ENCODE assay signal across 25 cellular contexts in the genomic region with DNA sequence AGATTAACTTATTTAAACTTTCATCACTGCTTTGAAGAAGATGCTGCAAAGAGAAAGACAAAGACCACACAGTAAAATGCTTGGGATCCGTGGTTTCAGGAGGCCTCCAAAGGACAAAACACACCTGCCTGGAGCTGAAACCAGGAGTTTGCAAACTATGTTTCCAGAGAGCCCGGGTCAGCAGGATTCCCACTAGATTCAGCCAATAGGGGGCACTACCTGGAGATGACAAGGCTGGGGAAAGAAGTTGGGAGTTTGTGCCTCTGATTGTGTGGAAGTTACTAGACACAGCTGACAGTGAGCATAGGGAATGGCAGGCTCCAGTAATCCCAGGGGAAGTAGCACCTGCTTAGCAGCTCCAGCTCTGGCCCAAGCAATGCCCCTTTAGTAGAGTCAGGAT.
A peak's percentile ranks its signal among the peaks of the same experiment; 100 is the strongest.
DNase-seq lines count a peak whose midpoint lies in the region; ATAC-seq and TF ChIP-seq lines count a peak whose summit lies in the region.
"Had no signal": no experiment of that assay in that cellular context is flagged by ENCODE, and none has a peak within 500 bp of the region (broad histone marks: within the 10 kb centered on the region; RNA-seq: fewer than 3 reads in every experiment).

No MANE protein-coding gene starts in this region.

- H3K14ac ChIP-seq in H9 (ENCODE audit: insufficient read depth, low read length), result no peak overlapping the region

- BruUV-seq in A673 (replicated peaks; lab: Mats Ljungman, UMichigan), result no TSS peak

- H3K23ac ChIP-seq in H9 (ENCODE audit: insufficient read length, low read depth, low read length), result no peak overlapping the region

- peaks cover 2 to 3% of the 10 kb centered on the region in 2 experiments; a peak in 3 of 5 replicates for H3K9me3 Mint-ChIP-seq in H9

- peaks cover 0 to 1% (median 0%) of the 10 kb centered on the region in 3 experiments; a peak in 1 of 7 replicates for H3K36me3 Mint-ChIP-seq in H9 (ENCODE audit: insufficient read depth in 1 of 3, low read depth in 3 of 3)
- H3K36me3 Mint-ChIP-seq: brain had no signal

- in situ Hi-C loops in SK-MEL-5 (cut with HindIII; ENCODE audit: low pct_unique_long_range_greater_than_20kb, low sequenced_read_pairs), result no loop called here

- no peaks in the 10 kb centered on the region for H3K79me1 ChIP-seq in H9 (ENCODE audit: insufficient read depth, low read depth, low read length, poor library complexity, severe bottlenecking)

- peaks cover 2% of the 10 kb centered on the region; the same call in 1 of the 2 replicates for H3K27me3 Mint-ChIP-seq in H9 (ENCODE audit: low read depth)
- H3K27me3 Mint-ChIP-seq: activated naive CD8-positive, alpha-beta T cell treated with anti-CD3 and anti-CD28 coated beads, Interleukin-2, amount 50 U/mL, for 24 hours; brain had no signal

- DNase-seq in A673 (ENCODE audit: low spot score) (no peak), H9 (peak; percentile 50), SK-MEL-5 (ENCODE audit: low read depth, low spot score) (peak; percentile 35), iPS-NIHi7 (ENCODE audit: extremely low spot score) (peak; percentile 69), DMS153 treated with DMSO at 0.1 percent for 48 hours (lab: John Stamatoyannopoulos, UW; ENCODE audit: unreplicated experiment) (no peak), cardiac septum (ENCODE audit: low spot score) (no peak), right atrium auricular region (ENCODE audit: low spot score) (no peak)
- DNase-seq: activated CD4-positive, alpha-beta T cell treated with anti-CD3 and anti-CD28 coated beads, Interleukin-2, amount 50 U/mL, for 4 hours; activated CD8-positive, alpha-beta memory T cell treated with anti-CD3 and anti-CD28 coated beads, Interleukin-2, amount 50 U/mL, for 48 hours; activated naive CD8-positive, alpha-beta T cell treated with anti-CD3 and anti-CD28 coated beads, Interleukin-2, amount 50 U/mL, for 24 hours; cortex of kidney; head of caudate nucleus; NCI-H1417 treated with DMSO at 0.1 percent for 48 hours; NCI-H524 treated with DMSO at 0.1 percent for 48 hours; nucleus accumbens; OCI-M1; SHP77; substantia nigra had no signal

- intact Hi-C loops in A673 (cut with micrococcal nuclease; ENCODE audit: unreplicated experiment) (no loop called here), cardiac septum (cut with DNase I) (no loop called here)

- H3K4me3 ChIP-seq in A673 (ENCODE audit: low read depth, low read length, poor library complexity, severe bottlenecking) (no peak overlapping the region), right atrium auricular region (no peak overlapping the region)
- H3K4me3 ChIP-seq: HAP-1, lung had no signal

- no peak overlapping the region for H3K4me2 ChIP-seq in H9 (ENCODE audit: insufficient read depth, insufficient read length, low read length)

- H3K9me3 ChIP-seq in A673 (ENCODE audit: low read depth, low read length, poor library complexity, severe bottlenecking), result no peaks in the 10 kb centered on the region
- no peaks in the 10 kb centered on the region for H3K9me3 ChIP-seq in H9 (ENCODE audit: control insufficient read depth, low read depth, low read length)
- no peaks in the 10 kb centered on the region for H3K9me3 ChIP-seq in right atrium auricular region
- H3K9me3 ChIP-seq: HAP-1 had no signal

- no peak overlapping the region for H3K27ac Mint-ChIP-seq in H9
- H3K27ac Mint-ChIP-seq: activated naive CD8-positive, alpha-beta T cell treated with anti-CD3 and anti-CD28 coated beads, Interleukin-2, amount 50 U/mL, for 24 hours; brain; T-helper 1 cell treated with Interleukin-12 subunit alpha and Interleukin-12 subunit beta and Interleukin-4 antibody, amounts not matched to agents 30 μg/mL and 1 μg/mL, for 36 hours had no signal

- no peak overlapping the region for H2AFZ ChIP-seq in H9 (ENCODE audit: low read length)

- H2BK12ac ChIP-seq in H9 (ENCODE audit: insufficient read length, low read depth, low read length), result no peak overlapping the region

- H4K5ac ChIP-seq in H9 (ENCODE audit: insufficient read length, low read depth, low read length), result no peak overlapping the region

- H4K20me1 ChIP-seq in H9 (ENCODE audit: control insufficient read depth, insufficient read depth, insufficient read length), result no peaks in the 10 kb centered on the region

- no peak for ATAC-seq in HG03280 (IDR thresholded peaks at IDR 0.05; ENCODE audit: unreplicated experiment)
- ATAC-seq: activated naive CD8-positive, alpha-beta T cell treated with anti-CD3 and anti-CD28 coated beads, Interleukin-2, amount 50 U/mL, for 24 hours; HepG2 had no signal

- no peak overlapping the region for H3K27ac ChIP-seq in A673 (ENCODE audit: low read depth, low read length, poor library complexity, severe bottlenecking)
- no peak overlapping the region for H3K27ac ChIP-seq in H9 (ENCODE audit: insufficient read length, low read depth, low read length)
- no peak overlapping the region for H3K27ac ChIP-seq in right atrium auricular region
- H3K27ac ChIP-seq: C4-2B had no signal

- no peaks in the 10 kb centered on the region for H3K79me2 ChIP-seq in H9 (ENCODE audit: insufficient read depth, low read length)

- H3K36me3 ChIP-seq in A673 (ENCODE audit: insufficient read depth, low read length, poor library complexity, severe bottlenecking) (no peaks in the 10 kb centered on the region), right atrium auricular region (no peaks in the 10 kb centered on the region)
- H3K36me3 ChIP-seq: HAP-1 had no signal

- POLR2A ChIA-PET in A673 (lab: Charles Lee; ENCODE audit: low non-redundant PET), result no interaction called here

- TF ChIP-seq CTCF in A673 (conservative IDR thresholded peaks at IDR 0.05; ENCODE audit: low read depth, low read length), result 0 out of 2 replicates have a peak, but pooled peaks have one; percentile 28
- peak; percentile 64 for TF ChIP-seq CTCF in H9 (conservative IDR thresholded peaks at IDR 0.05)
- TF ChIP-seq CTCF in right atrium auricular region (IDR thresholded peaks at IDR 0.05), result no peak

- H3K4me1 ChIP-seq in A673 (ENCODE audit: insufficient read depth, low read length, poor library complexity, severe bottlenecking) (peaks cover 5% of the 10 kb centered on the region), H9 (ENCODE audit: insufficient read depth, low read length) (no peaks in the 10 kb centered on the region), right atrium auricular region (peaks cover 0 to 10% of the 10 kb centered on the region in 2 donors)
- H3K4me1 ChIP-seq: HAP-1 had no signal

- CTCF ChIA-PET in A673 (lab: Charles Lee), result interaction anchor here (0.7 kb wide), 1 partner anchor 11 kb away, joined by 3 read pairs; no protein-coding TSS in a partner anchor

- H2BK20ac ChIP-seq in H9 (ENCODE audit: low read depth, low read length, poor library complexity, severe bottlenecking), result no peak overlapping the region

- no peak overlapping the region for H3K9ac ChIP-seq in H9 (ENCODE audit: extremely low read depth, insufficient read length, low read length)

- H3K23me2 ChIP-seq in H9 (ENCODE audit: insufficient read length, low read depth, low read length, poor library complexity, severe bottlenecking), result no peaks in the 10 kb centered on the region

- H3K27me3 ChIP-seq in A673 (replicated peaks; ENCODE audit: insufficient read depth, low read depth, low read length, poor library complexity) (no peaks in the 10 kb centered on the region), H9 (ENCODE audit: insufficient read depth, low read length) (no peaks in the 10 kb centered on the region), right atrium auricular region (no peaks in the 10 kb centered on the region)

- WGBS in H9 (ENCODE audit: extremely low coverage, insufficient read length, low lambda C conversion rate), result no CpG with 5 or more reads among the region's 2 CpGs

- H2BK15ac ChIP-seq in H9 (ENCODE audit: low read depth, low read length), result no peak overlapping the region

- no peak overlapping the region for H3K18ac ChIP-seq in H9 (ENCODE audit: insufficient read length, low read depth, low read length)

- H4K91ac ChIP-seq in H9 (ENCODE audit: insufficient read length, low read depth, low read length), result no peak overlapping the region

- H3K4me1 Mint-ChIP-seq in H9, result peaks cover 6 to 18% of the 10 kb centered on the region in 2 experiments

- H4K8ac ChIP-seq in H9 (replicated peaks; ENCODE audit: insufficient read length, low read depth, low read length), result no peak overlapping the region

- H3K4ac ChIP-seq in H9 (ENCODE audit: low read depth, low read length), result no peak overlapping the region

- H2BK120ac ChIP-seq in H9 (ENCODE audit: low read depth, low read length, poor library complexity, severe bottlenecking), result no peak overlapping the region

- no peak overlapping the region for H2BK5ac ChIP-seq in H9 (ENCODE audit: insufficient read length, low read length)

- H3K4me3 Mint-ChIP-seq in H9, result no peak overlapping the region
- H3K4me3 Mint-ChIP-seq: activated naive CD8-positive, alpha-beta T cell treated with anti-CD3 and anti-CD28 coated beads, Interleukin-2, amount 50 U/mL, for 24 hours; brain; T-helper 1 cell treated with Interleukin-12 subunit alpha and Interleukin-12 subunit beta and Interleukin-4 antibody, amounts not matched to agents 30 μg/mL and 1 μg/mL, for 36 hours had no signal

- H2AK5ac ChIP-seq in H9 (ENCODE audit: insufficient read length, low read length), result no peak overlapping the region

- H3K56ac ChIP-seq in H9 (ENCODE audit: insufficient read length, low read depth, low read length), result no peak overlapping the region

- no peak overlapping the region for H3T11ph ChIP-seq in H9 (ENCODE audit: low read length)

Comparison
In these comparisons a context has a peak if more than half of its experiments do, and no peak if none do; other contexts are left out.
1. DNase-seq: peak in H9 (single experiment), SK-MEL-5 (single experiment) and iPS-NIHi7 (single experiment); none in A673 (single experiment), DMS153 treated with DMSO at 0.1 percent for 48 hours (single experiment), cardiac septum (single experiment) and right atrium auricular region (single experiment).
2. CTCF ChIP-seq: peak in A673 (single experiment) and H9 (single experiment); none in right atrium auricular region (0 of 2).